20 cellular contexts compared by ENCODE assay signal in the genomic region with DNA sequence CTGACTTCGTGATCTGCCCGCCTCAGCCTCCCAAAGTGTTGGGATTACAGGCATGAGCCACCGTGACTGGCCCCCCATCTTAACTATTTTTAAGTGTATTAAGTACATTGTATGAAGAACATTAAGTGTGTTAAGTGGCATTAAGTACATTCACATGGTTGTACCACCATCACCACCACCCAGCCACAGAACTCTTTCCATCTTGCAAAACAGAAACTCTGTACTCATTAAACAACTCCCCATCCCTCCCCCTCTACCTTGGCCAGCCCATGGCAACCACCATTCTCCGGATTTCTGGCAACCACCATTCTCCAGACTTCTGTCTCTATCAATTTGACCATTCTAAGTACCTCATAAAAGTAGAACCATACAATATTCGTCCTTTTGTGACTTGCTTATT.
"Had no signal": no experiment of that assay in that cellular context is flagged by ENCODE, and none has a peak within 500 bp of the region (broad histone marks: within the 10 kb centered on the region; RNA-seq: fewer than 3 reads in every experiment).

No MANE protein-coding gene starts in this region.

- H2AFZ ChIP-seq: parathyroid adenoma had no signal

- H3K4me3 ChIP-seq: skin epidermis, suprapubic skin had no signal

- H3K27ac ChIP-seq: parathyroid adenoma, skin epidermis, suprapubic skin had no signal

- H3K27me3 ChIP-seq: suprapubic skin had no signal

- H3K4me1 Mint-ChIP-seq: activated CD4-positive, alpha-beta T cell treated with anti-CD3 and anti-CD28 coated beads, Interleukin-2, amount 10 ng/mL, durations not matched to agents 24 days and 14 days; stimulated activated naive CD8-positive, alpha-beta T cell treated with anti-CD3 and anti-CD28 coated beads, Interleukin-15, amount 100 ng/mL, for 72 hours had no signal

- H3K79me2 ChIP-seq: parathyroid adenoma had no signal

- H3K9me3 ChIP-seq: suprapubic skin had no signal

- H3K36me3 ChIP-seq: suprapubic skin had no signal

- ATAC-seq: activated CD8-positive, alpha-beta T cell treated with anti-CD3 and anti-CD28 coated beads for 36 hours; esophagus mucosa; stimulated activated naive CD8-positive, alpha-beta T cell treated with anti-CD3 and anti-CD28 coated beads, Interleukin-15, amount 100 ng/mL, for 72 hours had no signal

- H3K4me3 Mint-ChIP-seq: activated CD4-positive, alpha-beta T cell treated with anti-CD3 and anti-CD28 coated beads, Interleukin-2, amount 10 ng/mL, durations not matched to agents 24 days and 14 days; activated CD8-positive, alpha-beta T cell treated with anti-CD3 and anti-CD28 coated beads for 36 hours; nephron; stimulated activated naive CD8-positive, alpha-beta T cell treated with anti-CD3 and anti-CD28 coated beads, Interleukin-15, amount 100 ng/mL, for 72 hours had no signal

- DNase-seq: activated CD4-positive, alpha-beta T cell treated with anti-CD3 and anti-CD28 coated beads, Interleukin-2, amount 10 ng/mL, durations not matched to agents 24 days and 14 days; activated CD8-positive, alpha-beta T cell treated with anti-CD3 and anti-CD28 coated beads for 36 hours; activated naive CD4-positive, alpha-beta T cell treated with Interleukin-2 at 50 U/mL for 16 hours; activated T-cell treated with anti-CD3 and anti-CD28 coated beads, Interleukin-2, amount 50 U/mL, for 1 hour; aorta; cerebellar nuclear complex; effector CD8-positive, alpha-beta T cell; retina; stimulated activated CD4-positive, alpha-beta T cell treated with anti-CD3 and anti-CD28 coated beads, Interleukin-15, amount 100 ng/mL, for 24 hours; stimulated activated CD4-positive, alpha-beta T cell treated with anti-CD3 and anti-CD28 coated beads, Interleukin-4, amount 100 ng/mL, for 1 hour; stimulated activated naive CD8-positive, alpha-beta T cell treated with anti-CD3 and anti-CD28 coated beads, Interleukin-15, amount 100 ng/mL, for 72 hours; T-helper 1 cell; T1000; trophoblast cell had no signal

- H3K9ac ChIP-seq: parathyroid adenoma had no signal

- H3K9me3 Mint-ChIP-seq: activated CD4-positive, alpha-beta T cell treated with anti-CD3 and anti-CD28 coated beads, Interleukin-2, amount 10 ng/mL, durations not matched to agents 24 days and 14 days; activated CD8-positive, alpha-beta T cell treated with anti-CD3 and anti-CD28 coated beads for 36 hours; activated T-helper 2 cell treated with anti-CD3 and anti-CD28 coated beads, Interferon-gamma antibody, Interleukin-2, Interleukin-4, amounts not matched to agents 10 μg/mL and 5 μg/mL and 100 μg/mL, durations not matched to agents 14 hours and 24 hours and 36 hours; nephron; stimulated activated naive CD8-positive, alpha-beta T cell treated with anti-CD3 and anti-CD28 coated beads, Interleukin-15, amount 100 ng/mL, for 72 hours had no signal

- H3K27ac Mint-ChIP-seq: activated CD4-positive, alpha-beta T cell treated with anti-CD3 and anti-CD28 coated beads, Interleukin-2, amount 10 ng/mL, durations not matched to agents 24 days and 14 days; activated CD8-positive, alpha-beta T cell treated with anti-CD3 and anti-CD28 coated beads for 36 hours; activated T-helper 2 cell treated with anti-CD3 and anti-CD28 coated beads, Interferon-gamma antibody, Interleukin-2, Interleukin-4, amounts not matched to agents 10 μg/mL and 5 μg/mL and 100 μg/mL, durations not matched to agents 14 hours and 24 hours and 36 hours; stimulated activated naive CD8-positive, alpha-beta T cell treated with anti-CD3 and anti-CD28 coated beads, Interleukin-15, amount 100 ng/mL, for 72 hours had no signal
